14 cellular contexts compared by ENCODE assay signal in the genomic region with DNA sequence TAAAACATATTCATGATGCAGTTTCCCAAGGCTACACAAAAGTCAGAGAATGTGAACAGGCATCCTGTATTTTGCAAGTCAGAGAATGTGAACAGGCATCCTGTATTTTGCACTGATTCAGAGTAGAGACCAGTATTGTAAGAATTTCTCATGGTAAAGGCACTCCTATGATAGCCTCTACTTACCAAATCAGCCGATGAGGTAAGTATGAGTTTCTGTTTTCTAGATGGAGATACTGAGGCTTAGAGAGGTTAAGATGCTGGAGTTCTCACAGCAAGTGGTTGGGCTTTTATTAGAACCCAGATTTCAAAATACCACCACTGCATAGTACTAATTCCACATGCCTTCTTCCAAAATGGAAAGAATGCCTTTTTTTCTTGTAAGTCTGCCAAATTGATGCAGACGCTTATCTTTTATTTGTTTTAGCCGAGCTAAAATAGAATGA. TPM values are rescaled to one million over a fixed set of nuclear protein-coding genes. Genes with fewer than 3 reads are reported as not detected.
DNase-seq lines count a peak whose midpoint lies in the region; ATAC-seq and TF ChIP-seq lines count a peak whose summit lies in the region.
"Had no signal": no experiment of that assay in that cellular context is flagged by ENCODE, and none has a peak within 500 bp of the region (broad histone marks: within the 10 kb centered on the region; RNA-seq: fewer than 3 reads in every experiment).

No MANE protein-coding gene starts in this region.

- H3K36me3 ChIP-seq in left lung (no peaks in the 10 kb centered on the region), aorta (ENCODE audit: control insufficient read depth in 1 of 2, insufficient read depth in 2 of 2, low read length in 1 of 2) (peaks cover 0 to 2% of the 10 kb centered on the region in 2 donors)
- H3K36me3 ChIP-seq: neural progenitor cell had no signal

- TF ChIP-seq CTCF in natural killer cell (IDR thresholded peaks at IDR 0.05) (no peak), astrocyte of the cerebellum (IDR thresholded peaks at IDR 0.05; ENCODE audit: low read depth, low read length, missing control alignments) (no peak), left lung (IDR thresholded peaks at IDR 0.05) (no peak)

- H3K4me3 Mint-ChIP-seq in natural killer cell = peak overlapping the region; percentile 55
- H3K4me3 Mint-ChIP-seq in natural killer cell treated with Interleukin-12 subunit alpha and Interleukin-12 subunit beta and Interleukin-15 and Interleukin-18, amount 100 ng/mL, for 72 hours = no peak overlapping the region
- H3K4me3 Mint-ChIP-seq: neural progenitor cell had no signal

- H3K27me3 ChIP-seq in left lung = no peaks in the 10 kb centered on the region
- H3K27me3 ChIP-seq in aorta (ENCODE audit: control insufficient read depth in 1 of 2, insufficient read depth in 2 of 2, low read length in 1 of 2) = no peaks in the 10 kb centered on the region
- H3K27me3 ChIP-seq: neural progenitor cell had no signal

- H3K27ac ChIP-seq in left lung (peak overlapping the region; percentile 78 to 83), aorta (ENCODE audit: low read depth in 1 of 2, low read length in 2 of 2) (peak overlapping the region; percentile 37 to 79)
- H3K27ac ChIP-seq: neural progenitor cell had no signal

- no peaks in the 10 kb centered on the region for H3K36me3 Mint-ChIP-seq in natural killer cell
- peaks cover 4% of the 10 kb centered on the region for H3K36me3 Mint-ChIP-seq in natural killer cell treated with Interleukin-12 subunit alpha and Interleukin-12 subunit beta and Interleukin-15 and Interleukin-18, amount 100 ng/mL, for 72 hours

- H3K4me1 Mint-ChIP-seq in natural killer cell = peaks cover 32 to 45% of the 10 kb centered on the region in 2 donors
- peaks cover 38 to 41% of the 10 kb centered on the region in 2 donors for H3K4me1 Mint-ChIP-seq in natural killer cell treated with Interleukin-12 subunit alpha and Interleukin-12 subunit beta and Interleukin-15 and Interleukin-18, amount 100 ng/mL, for 72 hours (ENCODE audit: low read depth in 2 of 2)

- WGBS in aorta, 2 donors = 3 to 5% methylated on average over 3 of the region's 3 CpGs

- H3K4me3 ChIP-seq in astrocyte of the cerebellum (ENCODE audit: low read depth, low read length) = no peak overlapping the region
- H3K4me3 ChIP-seq in left lung = no peak overlapping the region
- H3K4me3 ChIP-seq in aorta (ENCODE audit: low read length in 2 of 2) = no peak overlapping the region
- H3K4me3 ChIP-seq: neural progenitor cell had no signal

- H3K9me3 ChIP-seq in left lung (no peaks in the 10 kb centered on the region), aorta (ENCODE audit: control insufficient read depth, low read length) (no peaks in the 10 kb centered on the region)

- H3K4me1 ChIP-seq in left lung (peaks cover 14 to 67% of the 10 kb centered on the region in 2 donors), aorta (ENCODE audit: control insufficient read depth in 1 of 2, insufficient read depth in 2 of 2, low read length in 2 of 2) (peaks cover 7 to 18% of the 10 kb centered on the region in 2 donors)
- H3K4me1 ChIP-seq: neural progenitor cell had no signal

- no peak for ATAC-seq in natural killer cell
- ATAC-seq in natural killer cell treated with Interleukin-12 subunit alpha and Interleukin-12 subunit beta and Interleukin-15 and Interleukin-18, amount 100 ng/mL, for 72 hours = no peak
- no peak for ATAC-seq in left lung
- peak; percentile 40 for ATAC-seq in aorta (ENCODE audit: low FRiP score)

- in situ Hi-C loops in astrocyte of the cerebellum (cut with HindIII; ENCODE audit: low sequenced_read_pairs) = no loop called here

- no peaks in the 10 kb centered on the region for H3K9me3 Mint-ChIP-seq in natural killer cell
- H3K9me3 Mint-ChIP-seq in natural killer cell treated with Interleukin-12 subunit alpha and Interleukin-12 subunit beta and Interleukin-15 and Interleukin-18, amount 100 ng/mL, for 72 hours = no peaks in the 10 kb centered on the region
- H3K9me3 Mint-ChIP-seq: activated T-helper 2 cell treated with anti-CD3 and anti-CD28 coated beads, Interferon-gamma antibody, Interleukin-2, Interleukin-4, amounts not matched to agents 10 μg/mL and 5 μg/mL and 100 μg/mL, durations not matched to agents 14 hours and 24 hours and 36 hours; neural progenitor cell had no signal

- no peaks in the 10 kb centered on the region for H3K27me3 Mint-ChIP-seq in natural killer cell (ENCODE audit: low read depth in 2 of 2)
- no peaks in the 10 kb centered on the region for H3K27me3 Mint-ChIP-seq in natural killer cell treated with Interleukin-12 subunit alpha and Interleukin-12 subunit beta and Interleukin-15 and Interleukin-18, amount 100 ng/mL, for 72 hours

- no peak overlapping the region for H3K27ac Mint-ChIP-seq in natural killer cell
- H3K27ac Mint-ChIP-seq in natural killer cell treated with Interleukin-12 subunit alpha and Interleukin-12 subunit beta and Interleukin-15 and Interleukin-18, amount 100 ng/mL, for 72 hours = peak overlapping the region in 1 of 2 donors; percentile 31
- H3K27ac Mint-ChIP-seq: activated T-helper 2 cell treated with anti-CD3 and anti-CD28 coated beads, Interferon-gamma antibody, Interleukin-2, Interleukin-4, amounts not matched to agents 10 μg/mL and 5 μg/mL and 100 μg/mL, durations not matched to agents 14 hours and 24 hours and 36 hours; neural progenitor cell had no signal

- DNase-seq in natural killer cell = no peak
- no peak for DNase-seq in natural killer cell treated with Interleukin-12 subunit alpha and Interleukin-12 subunit beta and Interleukin-15 and Interleukin-18, amount 100 ng/mL, for 72 hours (ENCODE audit: low spot score)
- peak; percentile 36 for DNase-seq in astrocyte of the cerebellum (ENCODE audit: low read depth)
- no peak for DNase-seq in left lung
- DNase-seq in aorta = no peak
- DNase-seq in cortex of kidney (lab: John Stamatoyannopoulos, UW) = no peak
- DNase-seq in anterior cingulate cortex (lab: John Stamatoyannopoulos, UW) = no peak
- DNase-seq in cerebellar cortex (ENCODE audit: low spot score) = no peak
- DNase-seq: foreskin melanocyte; H7; NCI-H2081 treated with DMSO at 0.1 percent for 48 hours; stimulated activated CD4-positive, alpha-beta T cell treated with anti-CD3 and anti-CD28 coated beads, Interleukin-12 subunit alpha, Interleukin-12 subunit beta, amount 100 ng/mL, for 4 hours had no signal

- intact Hi-C loops in natural killer cell (cut with micrococcal nuclease) = no loop called here
- intact Hi-C loops in left lung (cut with DNase I) = no loop called here
- intact Hi-C loops in aorta (cut with DNase I) = no loop called here

RNA-seq across cellular contexts. Expression of a gene that starts 12.3 kb away (rescaled TPM):
- total RNA-seq in natural killer cell = 1,000 to 10,000 TPM; 2,606 to 3,166 (median 3,085) TPM
- total RNA-seq in natural killer cell treated with Interleukin-12 subunit alpha and Interleukin-12 subunit beta and Interleukin-15 and Interleukin-18, amount 100 ng/mL, for 72 hours = 1,000 to 10,000 TPM; 1,832 to 3,365 TPM
- total RNA-seq in left lung = 1,000 to 10,000 TPM; 3,460 to 5,041 TPM
- total RNA-seq in aorta = 1,000 to 10,000 TPM; 3,196 to 4,441 TPM
- over 10,000 TPM in 1 of 2 donors, 1,000 to 10,000 TPM in 1; 5,995 to 18,191 TPM for polyA plus RNA-seq in aorta
